In the genomic region with DNA sequence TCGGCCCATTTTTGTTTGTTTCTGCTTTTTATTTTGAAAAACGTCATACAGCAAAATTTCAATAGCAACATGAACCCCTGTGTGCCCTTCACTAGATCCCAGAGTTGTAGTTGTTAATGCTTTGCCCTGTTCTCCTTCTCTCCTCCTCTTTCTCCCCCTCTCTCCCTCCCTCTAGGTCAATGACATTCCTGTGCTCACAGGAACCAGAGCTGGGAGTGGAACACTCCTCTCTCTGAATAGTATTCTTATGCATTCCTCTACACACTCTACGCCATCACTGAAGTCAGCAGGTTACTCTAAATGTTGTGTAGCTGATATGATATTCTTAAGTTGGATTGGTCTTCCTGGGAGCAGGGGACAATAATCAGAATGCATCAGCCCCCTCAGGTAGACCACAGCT, we compare ENCODE assay signal across 17 cellular contexts.
A peak's percentile ranks its signal among the peaks of the same experiment; 100 is the strongest.
DNase-seq lines count a peak whose midpoint lies in the region; ATAC-seq and TF ChIP-seq lines count a peak whose summit lies in the region.
"Had no signal": no experiment of that assay in that cellular context is flagged by ENCODE, and none has a peak within 500 bp of the region (broad histone marks: within the 10 kb centered on the region; RNA-seq: fewer than 3 reads in every experiment).

No MANE protein-coding gene starts in this region.

- CTCF ChIA-PET in WTC11 (lab: Charles Lee): interaction anchor here (1.1 to 1.2 kb wide), 2 partner anchors 44 to 129 kb away, joined by 3 read pairs; no protein-coding TSS in a partner anchor

- no peak overlapping the region for H3K27ac ChIP-seq in GM23338 (ENCODE audit: low read depth)
- H3K27ac ChIP-seq: BLaER1, KMS-11 had no signal

- H3K4me1 Mint-ChIP-seq in GM23338: peaks cover 15% of the 10 kb centered on the region
- H3K4me1 Mint-ChIP-seq in WTC11: peaks cover 18% of the 10 kb centered on the region
- peaks cover 20 to 22% of the 10 kb centered on the region in 2 donors for H3K4me1 Mint-ChIP-seq in stimulated activated naive B cell treated with anti-CD40 and anti-IgM and Interleukin-4, amounts not matched to agents 10 μg/mL and 1 μg/mL and 100 μg/mL, for 72 hours

- H3K36me3 Mint-ChIP-seq in GM23338 (ENCODE audit: low read depth): no peaks in the 10 kb centered on the region
- H3K36me3 Mint-ChIP-seq in WTC11: no peaks in the 10 kb centered on the region
- H3K36me3 Mint-ChIP-seq in stimulated activated naive B cell treated with anti-CD40 and anti-IgM and Interleukin-4, amounts not matched to agents 10 μg/mL and 1 μg/mL and 100 μg/mL, for 72 hours: no peaks in the 10 kb centered on the region
- H3K36me3 Mint-ChIP-seq: CD8-positive, alpha-beta T cell had no signal

- no peak overlapping the region for H2AFZ ChIP-seq in GM23338

- H3K36me3 ChIP-seq in GM23338 (ENCODE audit: insufficient read depth): no peaks in the 10 kb centered on the region
- H3K36me3 ChIP-seq: BLaER1 had no signal

- H3F3A ChIP-seq in GM23338 (replicated peaks; ENCODE audit: low read depth): no peaks in the 10 kb centered on the region

- DNase-seq in GM23338 (ENCODE audit: low spot score) (no peak), WTC11 (ENCODE audit: low spot score) (no peak), kidney tubule cell (ENCODE audit: low spot score) (peak; percentile 13)
- no peak for DNase-seq in stimulated activated naive B cell treated with anti-CD40 and anti-IgM and Interleukin-4, amounts not matched to agents 10 μg/mL and 1 μg/mL and 100 μg/mL, for 72 hours
- no peak for DNase-seq in stimulated activated CD4-positive, alpha-beta T cell treated with anti-CD3 and anti-CD28 coated beads, Interleukin-2, amount 100 ng/mL, for 24 hours
- DNase-seq: Calu3; CD8-positive, alpha-beta T cell; DMS53; EL; MV-4-11; NCI-H1694 treated with DMSO at 0.1 percent for 48 hours had no signal

- H3K79me2 ChIP-seq in GM23338 (replicated peaks; ENCODE audit: insufficient read depth): no peaks in the 10 kb centered on the region

- TF ChIP-seq CTCF in GM23338 (conservative IDR thresholded peaks at IDR 0.05; ENCODE audit: low read depth in 2 of 2) (no peak), WTC11 (IDR thresholded peaks at IDR 0.05) (no peak)

- H4K20me1 ChIP-seq in GM23338 (replicated peaks; ENCODE audit: insufficient read depth): no peaks in the 10 kb centered on the region
- H4K20me1 ChIP-seq: BLaER1 had no signal

- H3K9me3 Mint-ChIP-seq in GM23338 (no peaks in the 10 kb centered on the region; the same call in 2 of the 3 replicates), WTC11 (no peaks in the 10 kb centered on the region)
- H3K9me3 Mint-ChIP-seq in stimulated activated naive B cell treated with anti-CD40 and anti-IgM and Interleukin-4, amounts not matched to agents 10 μg/mL and 1 μg/mL and 100 μg/mL, for 72 hours: peaks cover 0 to 5% of the 10 kb centered on the region in 2 donors
- H3K9me3 Mint-ChIP-seq: CD8-positive, alpha-beta T cell had no signal

- H3K27me3 ChIP-seq in GM23338 (ENCODE audit: insufficient read depth): no peaks in the 10 kb centered on the region
- H3K27me3 ChIP-seq: BLaER1 had no signal

- no peak overlapping the region for H3K4me3 ChIP-seq in GM23338
- H3K4me3 ChIP-seq: BLaER1, GM12878 had no signal

- POLR2A ChIA-PET in WTC11 (lab: Charles Lee): no interaction called here

- ATAC-seq in GM23338: peak; percentile 68
- ATAC-seq in WTC11: peak; percentile 62
- ATAC-seq in stimulated activated naive B cell treated with anti-CD40 and anti-IgM and Interleukin-4, amounts not matched to agents 10 μg/mL and 1 μg/mL and 100 μg/mL, for 72 hours (replicated peaks): no peak
- ATAC-seq in HG03280 (IDR thresholded peaks at IDR 0.05; ENCODE audit: unreplicated experiment): no peak
- no peak for ATAC-seq in GM21367 (IDR thresholded peaks at IDR 0.05; ENCODE audit: unreplicated experiment)
- ATAC-seq: CD8-positive, alpha-beta T cell; GM12878; Right ventricle myocardium inferior had no signal

- H3K4me1 ChIP-seq in GM23338 (ENCODE audit: insufficient read depth): no peaks in the 10 kb centered on the region

- no peak overlapping the region for H3K4me3 Mint-ChIP-seq in GM23338
- no peak overlapping the region for H3K4me3 Mint-ChIP-seq in WTC11
- H3K4me3 Mint-ChIP-seq in stimulated activated naive B cell treated with anti-CD40 and anti-IgM and Interleukin-4, amounts not matched to agents 10 μg/mL and 1 μg/mL and 100 μg/mL, for 72 hours: no peak overlapping the region
- H3K4me3 Mint-ChIP-seq: CD8-positive, alpha-beta T cell had no signal

- H3K27me3 Mint-ChIP-seq in GM23338 (ENCODE audit: insufficient read depth, low read depth, poor library complexity) (peaks cover 15% of the 10 kb centered on the region), WTC11 (ENCODE audit: low read depth) (no peaks in the 10 kb centered on the region)
- peaks cover 20 to 40% of the 10 kb centered on the region in 2 donors for H3K27me3 Mint-ChIP-seq in stimulated activated naive B cell treated with anti-CD40 and anti-IgM and Interleukin-4, amounts not matched to agents 10 μg/mL and 1 μg/mL and 100 μg/mL, for 72 hours

- H3K4me2 ChIP-seq in GM23338: no peak overlapping the region
- H3K4me2 ChIP-seq: BLaER1, KMS-11 had no signal

- no peaks in the 10 kb centered on the region for H3K9me2 ChIP-seq in GM23338 (ENCODE audit: insufficient read depth)

- H3K27ac Mint-ChIP-seq in GM23338 (no peak overlapping the region), WTC11 (no peak overlapping the region)
- peak overlapping the region; percentile 69 for H3K27ac Mint-ChIP-seq in stimulated activated naive B cell treated with anti-CD40 and anti-IgM and Interleukin-4, amounts not matched to agents 10 μg/mL and 1 μg/mL and 100 μg/mL, for 72 hours
- H3K27ac Mint-ChIP-seq: CD8-positive, alpha-beta T cell had no signal

TF ChIP-seq in GM23338, 12 proteins besides CTCF, POLR2A, EP300 and RAD21 (continues in another document):
- TF ChIP-seq, protein P1, sequence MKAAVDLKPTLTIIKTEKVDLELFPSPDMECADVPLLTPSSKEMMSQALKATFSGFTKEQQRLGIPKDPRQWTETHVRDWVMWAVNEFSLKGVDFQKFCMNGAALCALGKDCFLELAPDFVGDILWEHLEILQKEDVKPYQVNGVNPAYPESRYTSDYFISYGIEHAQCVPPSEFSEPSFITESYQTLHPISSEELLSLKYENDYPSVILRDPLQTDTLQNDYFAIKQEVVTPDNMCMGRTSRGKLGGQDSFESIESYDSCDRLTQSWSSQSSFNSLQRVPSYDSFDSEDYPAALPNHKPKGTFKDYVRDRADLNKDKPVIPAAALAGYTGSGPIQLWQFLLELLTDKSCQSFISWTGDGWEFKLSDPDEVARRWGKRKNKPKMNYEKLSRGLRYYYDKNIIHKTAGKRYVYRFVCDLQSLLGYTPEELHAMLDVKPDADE (IDR thresholded peaks at IDR 0.05): no peak

TF ChIP-seq in WTC11, 78 proteins besides CTCF, POLR2A, EP300 and RAD21:
- TF ChIP-seq ZNF219 (CRISPR knock-in tag; IDR thresholded peaks at IDR 0.05; ENCODE audit: borderline replicate concordance) (no peak), SMAD4 (CRISPR knock-in tag; IDR thresholded peaks at IDR 0.05) (no peak), ESRRA (CRISPR knock-in tag; IDR thresholded peaks at IDR 0.05; ENCODE audit: borderline replicate concordance) (no peak), NFATC4 (CRISPR knock-in tag; IDR thresholded peaks at IDR 0.05) (no peak), NR1H2 (CRISPR knock-in tag; IDR thresholded peaks at IDR 0.05) (no peak), CREB1 (CRISPR knock-in tag; IDR thresholded peaks at IDR 0.05) (no peak), SMAD3 (CRISPR knock-in tag; IDR thresholded peaks at IDR 0.05; ENCODE audit: borderline replicate concordance) (no peak), ZNF423 (CRISPR knock-in tag; IDR thresholded peaks at IDR 0.05) (no peak)
- TF ChIP-seq, protein P2, sequence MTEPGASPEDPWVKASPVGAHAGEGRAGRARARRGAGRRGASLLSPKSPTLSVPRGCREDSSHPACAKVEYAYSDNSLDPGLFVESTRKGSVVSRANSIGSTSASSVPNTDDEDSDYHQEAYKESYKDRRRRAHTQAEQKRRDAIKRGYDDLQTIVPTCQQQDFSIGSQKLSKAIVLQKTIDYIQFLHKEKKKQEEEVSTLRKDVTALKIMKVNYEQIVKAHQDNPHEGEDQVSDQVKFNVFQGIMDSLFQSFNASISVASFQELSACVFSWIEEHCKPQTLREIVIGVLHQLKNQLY (CRISPR knock-in tag; IDR thresholded peaks at IDR 0.05): no peak
- TF ChIP-seq, protein P3, sequence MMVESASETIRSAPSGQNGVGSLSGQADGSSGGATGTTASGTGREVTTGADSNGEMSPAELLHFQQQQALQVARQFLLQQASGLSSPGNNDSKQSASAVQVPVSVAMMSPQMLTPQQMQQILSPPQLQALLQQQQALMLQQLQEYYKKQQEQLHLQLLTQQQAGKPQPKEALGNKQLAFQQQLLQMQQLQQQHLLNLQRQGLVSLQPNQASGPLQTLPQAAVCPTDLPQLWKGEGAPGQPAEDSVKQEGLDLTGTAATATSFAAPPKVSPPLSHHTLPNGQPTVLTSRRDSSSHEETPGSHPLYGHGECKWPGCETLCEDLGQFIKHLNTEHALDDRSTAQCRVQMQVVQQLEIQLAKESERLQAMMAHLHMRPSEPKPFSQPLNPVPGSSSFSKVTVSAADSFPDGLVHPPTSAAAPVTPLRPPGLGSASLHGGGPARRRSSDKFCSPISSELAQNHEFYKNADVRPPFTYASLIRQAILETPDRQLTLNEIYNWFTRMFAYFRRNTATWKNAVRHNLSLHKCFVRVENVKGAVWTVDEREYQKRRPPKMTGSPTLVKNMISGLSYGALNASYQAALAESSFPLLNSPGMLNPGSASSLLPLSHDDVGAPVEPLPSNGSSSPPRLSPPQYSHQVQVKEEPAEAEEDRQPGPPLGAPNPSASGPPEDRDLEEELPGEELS (CRISPR knock-in tag; IDR thresholded peaks at IDR 0.05): no peak

Comparison
In these comparisons a context has a peak if more than half of its experiments do, and no peak if none do; other contexts are left out.
1. ATAC-seq: peak in GM23338 (single experiment) and WTC11 (single experiment); none in stimulated activated naive B cell treated with anti-CD40 and anti-IgM and Interleukin-4, amounts not matched to agents 10 μg/mL and 1 μg/mL and 100 μg/mL, for 72 hours (0 of 2), HG03280 (single experiment) and GM21367 (single experiment).